34 cellular contexts compared by ENCODE assay signal in the genomic region with DNA sequence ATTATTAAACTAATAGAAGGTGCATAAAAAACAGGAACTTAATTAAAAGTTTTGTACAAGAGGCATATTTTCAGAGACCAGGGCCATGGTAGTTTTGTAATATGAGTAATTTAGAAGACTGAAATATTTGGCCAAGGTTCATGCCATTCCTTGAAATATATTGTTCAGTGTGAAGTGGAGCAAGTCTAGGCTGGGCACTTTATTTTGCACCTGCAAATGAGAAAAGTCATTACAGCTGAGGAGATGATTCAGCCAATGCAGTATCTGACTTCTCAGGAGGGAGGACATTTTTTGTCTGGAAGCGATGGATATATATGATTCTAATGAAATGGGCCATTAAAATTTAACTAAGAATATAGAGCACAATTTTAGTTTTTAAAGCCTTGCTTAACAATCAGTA.
"Had no signal": no experiment of that assay in that cellular context is flagged by ENCODE, and none has a peak within 500 bp of the region (broad histone marks: within the 10 kb centered on the region; RNA-seq: fewer than 3 reads in every experiment).

No MANE protein-coding gene starts in this region.

- H3K4me1 ChIP-seq: colonic mucosa, heart left ventricle had no signal

- H3K27me3 ChIP-seq: brain microvascular endothelial cell, cardiac muscle cell, colonic mucosa, heart left ventricle had no signal

- H3K36me3 ChIP-seq: brain microvascular endothelial cell, cardiac muscle cell, colonic mucosa, heart left ventricle, WERI-Rb-1 had no signal

- H3K4me3 Mint-ChIP-seq: activated B cell treated with CpG ODN at 0.5 μM for 24 hours; activated CD8-positive, alpha-beta T cell treated with anti-CD3 and anti-CD28 coated beads for 36 hours; activated naive CD8-positive, alpha-beta T cell; activated T-cell treated with anti-CD3 and anti-CD28 coated beads, Interleukin-2, amount 50 U/mL, for 4 hours; activated T-helper 17 cell treated with anti-CD3 and anti-CD28 coated beads, Interleukin-2, amount 50 U/mL, for 72 hours; T-helper 17 cell; T-helper 2 cell treated with Interferon-gamma antibody and Interleukin-4, amounts not matched to agents 5 μg/mL and 100 μg/mL, for 36 hours had no signal

- H3K27me3 Mint-ChIP-seq: activated B cell treated with CpG ODN at 0.5 μM for 24 hours; activated CD8-positive, alpha-beta T cell treated with anti-CD3 and anti-CD28 coated beads for 36 hours; activated naive CD8-positive, alpha-beta T cell; activated T-helper 17 cell treated with anti-CD3 and anti-CD28 coated beads, Interleukin-2, amount 50 U/mL, for 72 hours; T-helper 17 cell had no signal

- H3K9me3 ChIP-seq: colonic mucosa had no signal

- H3K27ac ChIP-seq: brain microvascular endothelial cell, cardiac muscle cell, colonic mucosa, heart left ventricle, WERI-Rb-1 had no signal

- H3K36me3 Mint-ChIP-seq: activated naive CD8-positive, alpha-beta T cell had no signal

- H3K9me3 Mint-ChIP-seq: activated T-cell treated with anti-CD3 and anti-CD28 coated beads, Interleukin-2, amount 50 U/mL, for 4 hours had no signal

- H3K4me3 ChIP-seq: cardiac muscle cell, colonic mucosa, heart left ventricle had no signal

- ATAC-seq: activated CD4-positive, CD25-positive, alpha-beta regulatory T cell treated with anti-CD3 and anti-CD28 coated beads, Interleukin-2, amount 50 U/mL, for 24 hours; activated CD8-positive, alpha-beta T cell treated with anti-CD3 and anti-CD28 coated beads for 36 hours; activated T-cell treated with anti-CD3 and anti-CD28 coated beads, Interleukin-2, amount 50 U/mL, for 4 hours; activated T-helper 17 cell treated with anti-CD3 and anti-CD28 coated beads, Interleukin-2, amount 50 U/mL, for 72 hours; esophagus mucosa; heart left ventricle; T-helper 17 cell had no signal

- DNase-seq: activated B cell treated with CpG ODN at 0.5 μM for 24 hours; activated CD4-positive, alpha-beta T cell treated with anti-CD3 and anti-CD28 coated beads for 48 hours; activated CD4-positive, alpha-beta T cell treated with anti-CD3 and anti-CD28 coated beads, Interleukin-2, amount 50 U/mL, for 1 hour; activated CD4-positive, alpha-beta T cell treated with anti-CD3 and anti-CD28 coated beads, Interleukin-2, amount 50 U/mL, for 48 hours; activated CD8-positive, alpha-beta memory T cell treated with anti-CD3 and anti-CD28 coated beads for 24 hours; activated CD8-positive, alpha-beta T cell treated with anti-CD3 and anti-CD28 coated beads for 36 hours; activated effector memory CD4-positive, alpha-beta T cell treated with Interleukin-2 at 50 U/mL for 16 hours; activated gamma-delta T cell treated with Interleukin-2 at 50 U/mL for 16 hours; activated naive CD4-positive, alpha-beta T cell treated with anti-CD3 and anti-CD28 coated beads, Interleukin-2, amount 50 U/mL, for 16 hours; activated naive CD4-positive, alpha-beta T cell treated with Interleukin-2 at 50 U/mL for 16 hours; activated T-cell treated with anti-CD3 and anti-CD28 coated beads, Interleukin-2, amount 50 U/mL, for 4 hours; amniotic stem cell; anterior cingulate cortex; brain microvascular endothelial cell; central memory CD4-positive, alpha-beta T cell; cerebellar nuclear complex; colonic mucosa; effector CD8-positive, alpha-beta T cell; foreskin fibroblast; glutamatergic neuron; heart left ventricle; T-helper 17 cell; T1000; WERI-Rb-1 had no signal

- H3K4me1 Mint-ChIP-seq: activated B cell treated with CpG ODN at 0.5 μM for 24 hours; activated T-helper 17 cell treated with anti-CD3 and anti-CD28 coated beads, Interleukin-2, amount 50 U/mL, for 72 hours; T-helper 17 cell had no signal

- FAIRE-seq: astrocyte, endometrium, endothelial cell of umbilical vein, frontal cortex had no signal

- H3K27ac Mint-ChIP-seq: activated B cell treated with CpG ODN at 0.5 μM for 24 hours; activated CD8-positive, alpha-beta T cell treated with anti-CD3 and anti-CD28 coated beads for 36 hours; activated naive CD8-positive, alpha-beta T cell; activated T-helper 17 cell treated with anti-CD3 and anti-CD28 coated beads, Interleukin-2, amount 50 U/mL, for 72 hours; T-helper 17 cell; T-helper 2 cell treated with Interferon-gamma antibody and Interleukin-4, amounts not matched to agents 5 μg/mL and 100 μg/mL, for 36 hours had no signal
